9 cellular contexts compared by ENCODE assay signal in the genomic region with DNA sequence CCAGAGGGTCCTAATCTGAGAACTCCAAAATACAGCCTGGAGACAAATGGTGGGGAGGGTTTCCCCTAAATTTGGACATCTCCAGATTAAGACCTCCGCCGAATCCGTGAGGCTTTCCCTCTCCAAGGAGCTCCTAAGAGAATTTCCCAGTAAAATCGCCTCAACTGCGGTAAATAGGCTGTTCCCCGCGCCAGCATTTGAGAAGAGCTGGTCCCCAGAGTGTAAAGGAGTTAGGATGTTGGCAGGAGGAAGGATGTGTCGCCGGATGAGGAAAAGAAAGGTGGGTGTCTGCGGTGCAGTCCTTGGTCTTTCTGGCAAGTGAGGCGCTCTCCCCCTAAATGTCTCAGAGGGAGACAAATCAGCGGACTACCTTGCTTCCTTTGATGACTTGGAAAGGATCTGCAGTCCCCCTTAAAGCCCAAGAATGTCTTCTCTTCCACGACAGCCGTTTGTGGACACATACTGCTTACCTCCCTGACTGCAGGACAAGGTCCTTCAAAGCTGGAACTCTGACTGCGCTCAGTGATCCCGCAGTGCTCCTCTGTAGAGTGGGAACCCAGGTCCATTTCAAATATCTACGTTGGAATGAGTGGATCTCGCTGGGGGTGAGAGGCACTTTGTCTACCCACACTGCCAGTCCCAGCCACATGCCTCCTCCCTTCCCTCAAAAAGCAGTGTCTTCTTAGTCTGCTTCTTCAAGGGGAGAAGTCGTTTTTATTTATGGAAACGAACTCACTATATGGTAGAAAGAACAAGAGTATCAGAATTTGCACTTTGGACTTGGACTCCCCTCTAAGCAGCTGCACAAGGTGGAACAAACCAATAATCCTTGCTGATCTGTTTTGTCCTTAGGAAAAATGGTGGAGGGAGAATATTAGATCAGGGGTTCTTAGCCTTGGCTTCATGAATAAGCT. TPM values are rescaled to one million over a fixed set of nuclear protein-coding genes. Genes with fewer than 3 reads are reported as not detected.
DNase-seq lines count a peak whose midpoint lies in the region; ATAC-seq and TF ChIP-seq lines count a peak whose summit lies in the region.
"Had no signal": no experiment of that assay in that cellular context is flagged by ENCODE, and none has a peak within 500 bp of the region (broad histone marks: within the 10 kb centered on the region; RNA-seq: fewer than 3 reads in every experiment).

No MANE protein-coding gene starts in this region.

- H4K20me1 ChIP-seq in GM23248 (ENCODE audit: insufficient read depth): no peaks in the 10 kb centered on the region

- ATAC-seq in right cardiac atrium (no peak), body of pancreas (no peak)

- H3K4me3 ChIP-seq in GM23248 (peak overlapping the region; percentile 83), right cardiac atrium (ENCODE audit: low read length) (peak overlapping the region; percentile 92), skin epidermis (peak overlapping the region; percentile 38 to 83 (median 64)), body of pancreas (no peak overlapping the region)

- peak overlapping the region; percentile 77 for H3K4me2 ChIP-seq in GM23248 (ENCODE audit: unreplicated experiment)

- no peaks in the 10 kb centered on the region for H3K9me3 ChIP-seq in GM23248 (ENCODE audit: low read depth)
- no peaks in the 10 kb centered on the region for H3K9me3 ChIP-seq in right cardiac atrium (ENCODE audit: control insufficient read depth, low read length)
- no peaks in the 10 kb centered on the region for H3K9me3 ChIP-seq in body of pancreas

- H3K9me2 ChIP-seq in GM23248 (ENCODE audit: insufficient read depth): no peaks in the 10 kb centered on the region

- H3K27ac ChIP-seq in GM23248: no peak overlapping the region
- H3K27ac ChIP-seq in VCaP: peak overlapping the region; percentile 80
- H3K27ac ChIP-seq in right cardiac atrium (ENCODE audit: low read length): no peak overlapping the region
- peak overlapping the region in 16 of 21 experiments; percentile 7 to 93 (median 83) for H3K27ac ChIP-seq in skin epidermis
- H3K27ac ChIP-seq in body of pancreas: peak overlapping the region in 2 of 4 donors; percentile 57 to 79

- peaks cover 32% of the 10 kb centered on the region for H3K79me2 ChIP-seq in GM23248 (ENCODE audit: insufficient read depth)

- no peaks in the 10 kb centered on the region for H3K36me3 ChIP-seq in GM23248 (ENCODE audit: low read depth)
- H3K36me3 ChIP-seq in body of pancreas (replicated peaks in 1 of 2; ENCODE audit: insufficient read depth in 1 of 2, low read depth in 2 of 2): no peaks in the 10 kb centered on the region

- 0 out of 2 replicates have a peak, but pooled peaks cover 18% of the 10 kb centered on the region for H3F3A ChIP-seq in GM23248 (ENCODE audit: insufficient read depth)

- TF ChIP-seq CTCF in VCaP (conservative IDR thresholded peaks at IDR 0.05) (no peak), body of pancreas (IDR thresholded peaks at IDR 0.05) (peak in 1 of 7 experiments; percentile 5)

- peak; percentile 44 for DNase-seq in GM23248
- no peak for DNase-seq in right cardiac atrium
- DNase-seq in SHP77 treated with DMSO at 0.1 percent for 48 hours (lab: John Stamatoyannopoulos, UW): no peak
- no peak for DNase-seq in NCI-H524 (lab: John Stamatoyannopoulos, UW)
- no peak for DNase-seq in NCI-H128 (lab: John Stamatoyannopoulos, UW; ENCODE audit: unreplicated experiment)
- no peak for DNase-seq in body of pancreas
- DNase-seq: NCI-H1436 treated with DMSO at 0.1 percent for 48 hours had no signal

- 28 to 29% methylated on average over 20 of the region's 20 CpGs for WGBS in GM23248 (ENCODE audit: low coverage in 1 of 2, low lambda C conversion rate in 2 of 2, missing lambda C conversion rate in 2 of 2), 2 experiments
- WGBS in right cardiac atrium: 20% methylated on average over 20 of the region's 20 CpGs
- WGBS in body of pancreas, 2 donors: 26 to 34% methylated on average over 20 of the region's 20 CpGs

- peaks cover 11% of the 10 kb centered on the region for H3K4me1 ChIP-seq in GM23248 (ENCODE audit: insufficient read depth)
- H3K4me1 ChIP-seq in right cardiac atrium (ENCODE audit: control insufficient read depth, insufficient read depth, low read length): peaks cover 4% of the 10 kb centered on the region
- H3K4me1 ChIP-seq in body of pancreas: peaks cover 31% of the 10 kb centered on the region

- in situ Hi-C loops in GM23248 (cut with MboI): no loop called here

- no peak for TF ChIP-seq POLR2A in body of pancreas (IDR thresholded peaks at IDR 0.05)

- no peaks in the 10 kb centered on the region for H3K27me3 ChIP-seq in GM23248 (replicated peaks; ENCODE audit: insufficient read depth)
- no peaks in the 10 kb centered on the region for H3K27me3 ChIP-seq in right cardiac atrium (ENCODE audit: control insufficient read depth, insufficient read depth)
- no peaks in the 10 kb centered on the region for H3K27me3 ChIP-seq in body of pancreas

- intact Hi-C loops in right cardiac atrium (cut with DNase I) (loop anchor here in 1 of 4 donors (5.0 kb wide), 1 partner anchor 75 kb away; no protein-coding TSS in a partner anchor), body of pancreas (cut with DNase I) (no loop called here)

- peak overlapping the region; percentile 27; the same call in 1 of the 2 replicates for H2AFZ ChIP-seq in GM23248

- peak overlapping the region; percentile 83 for H3K9ac ChIP-seq in GM23248

RNA-seq across cellular contexts. Expression of gene DLG5, which starts 1.0 kb away (rescaled TPM):
- 27.4 and 27.9 TPM in 2 replicates for total RNA-seq in GM23248 (2014; rRNA removed; shearing (Covaris generic))
- polyA plus RNA-seq in GM23248 (2016; fragmentation: Nextera tagmentation; extraction: Ambion mirVana) (4.4 and 5.0 TPM in 2 replicates), right cardiac atrium (6.6 TPM)
- total RNA-seq in right cardiac atrium (10 to 100 TPM; 10.9 to 14.3 (median 12.6) TPM), body of pancreas (10 to 100 TPM; 22.6 to 35.6 TPM)

Comparison
In these comparisons a context has a peak if more than half of its experiments do, and no peak if none do; other contexts are left out.
1. H3K27ac ChIP-seq: peak in VCaP (single experiment) and skin epidermis (16 of 21); none in GM23248 (single experiment) and right cardiac atrium (single experiment).
2. H3K4me3 ChIP-seq: peak in GM23248 (single experiment), right cardiac atrium (single experiment) and skin epidermis (7 of 7); none in body of pancreas (0 of 2).